27 cellular contexts compared by ENCODE assay signal in the genomic region with DNA sequence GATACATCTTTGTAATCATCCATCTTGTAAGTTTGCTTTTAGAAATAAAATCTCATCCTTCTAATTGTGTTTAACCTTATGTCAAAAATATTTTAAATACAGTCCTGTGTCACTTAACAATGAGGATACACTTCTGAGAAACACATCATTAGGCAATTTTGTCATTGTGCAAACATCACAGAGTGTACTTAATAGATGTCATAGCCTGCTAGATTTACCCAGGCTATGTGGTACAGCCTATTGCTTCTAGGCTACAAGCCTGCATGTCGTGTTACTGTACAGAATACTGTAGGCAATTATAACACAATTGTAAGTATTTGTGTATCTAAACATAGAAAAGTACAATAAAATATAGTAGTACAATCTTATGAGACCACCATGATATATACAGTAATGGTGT.
A peak's percentile ranks its signal among the peaks of the same experiment; 100 is the strongest.
DNase-seq lines count a peak whose midpoint lies in the region; ATAC-seq and TF ChIP-seq lines count a peak whose summit lies in the region.
"Had no signal": no experiment of that assay in that cellular context is flagged by ENCODE, and none has a peak within 500 bp of the region (broad histone marks: within the 10 kb centered on the region; RNA-seq: fewer than 3 reads in every experiment).

No MANE protein-coding gene starts in this region.

- no peak overlapping the region for H3K27ac ChIP-seq in osteoblast (ENCODE audit: low read depth, low read length)
- H3K27ac ChIP-seq: gastroesophageal sphincter, tibial nerve had no signal

- H4K20me1 ChIP-seq in osteoblast (ENCODE audit: insufficient read depth, low read length) = no peaks in the 10 kb centered on the region

- DNase-seq in NCI-H510A treated with DMSO at 0.1 percent for 48 hours (lab: John Stamatoyannopoulos, UW) (peak; percentile 71), NCI-H510A (lab: John Stamatoyannopoulos, UW) (no peak), NCI-H1930 (lab: John Stamatoyannopoulos, UW) (peak; percentile 44 to 63), SHP77 (lab: John Stamatoyannopoulos, UW) (peak; percentile 31 to 44), osteoblast (ENCODE audit: insufficient read length, low spot score, missing footprints) (no peak), anterior cingulate cortex (lab: John Stamatoyannopoulos, UW) (no peak)
- no peak for DNase-seq in activated T-cell treated with anti-CD3 and anti-CD28 coated beads, Interleukin-2, amount 50 U/mL, for 24 hours
- DNase-seq: ACHN; activated CD4-positive, alpha-beta T cell treated with anti-CD3 and anti-CD28 coated beads for 36 hours; activated CD8-positive, alpha-beta T cell treated with anti-CD3 and anti-CD28 coated beads, Interleukin-2, amount 10 ng/mL, durations not matched to agents 7 days and 5 days; activated naive CD4-positive, alpha-beta T cell treated with anti-CD3 and anti-CD28 coated beads, Interleukin-2, amount 50 U/mL, for 16 hours; amniotic stem cell; CD8-positive, alpha-beta T cell; hypothalamus; immature natural killer cell; NCI-H2171; NCI-H524 treated with DMSO at 0.1 percent for 48 hours; nephron progenitor cell; SW 1271 had no signal

- no peak overlapping the region for H3K27ac Mint-ChIP-seq in activated T-cell treated with anti-CD3 and anti-CD28 coated beads, Interleukin-2, amount 50 U/mL, for 24 hours
- H3K27ac Mint-ChIP-seq: activated CD4-positive, alpha-beta T cell treated with anti-CD3 and anti-CD28 coated beads for 36 hours; activated CD8-positive, alpha-beta T cell treated with anti-CD3 and anti-CD28 coated beads, Interleukin-2, amount 10 ng/mL, durations not matched to agents 7 days and 5 days; activated T-helper 2 cell treated with anti-CD3 and anti-CD28 coated beads, Interferon-gamma antibody, Interleukin-2, Interleukin-4, amounts not matched to agents 10 μg/mL and 5 μg/mL and 100 μg/mL, durations not matched to agents 14 hours and 24 hours and 36 hours; B cell; CD8-positive, alpha-beta T cell; immature natural killer cell; memory B cell; nephron progenitor cell; stimulated activated effector memory CD8-positive, alpha-beta T cell treated with anti-CD3 and anti-CD28 coated beads, Interleukin-12 subunit alpha, Interleukin-12 subunit beta, amount 100 ng/mL, for 72 hours had no signal

- no peak overlapping the region for H3K4me3 ChIP-seq in osteoblast (ENCODE audit: insufficient read depth, low read length)
- H3K4me3 ChIP-seq: gastroesophageal sphincter, GM12878, tibial nerve had no signal

- no peak overlapping the region for H3K4me2 ChIP-seq in osteoblast (ENCODE audit: insufficient read depth, low read length)

- H3K9me3 ChIP-seq in osteoblast (ENCODE audit: low read depth, low read length) = no peaks in the 10 kb centered on the region
- H3K9me3 ChIP-seq: gastroesophageal sphincter, tibial nerve had no signal

- H3K27me3 Mint-ChIP-seq in activated T-cell treated with anti-CD3 and anti-CD28 coated beads, Interleukin-2, amount 50 U/mL, for 24 hours = no peaks in the 10 kb centered on the region
- H3K27me3 Mint-ChIP-seq: activated CD4-positive, alpha-beta T cell treated with anti-CD3 and anti-CD28 coated beads for 36 hours; B cell; memory B cell had no signal

- H3K4me3 Mint-ChIP-seq in activated T-cell treated with anti-CD3 and anti-CD28 coated beads, Interleukin-2, amount 50 U/mL, for 24 hours = no peak overlapping the region
- H3K4me3 Mint-ChIP-seq: activated CD4-positive, alpha-beta T cell treated with anti-CD3 and anti-CD28 coated beads for 36 hours; activated CD8-positive, alpha-beta T cell treated with anti-CD3 and anti-CD28 coated beads, Interleukin-2, amount 10 ng/mL, durations not matched to agents 7 days and 5 days; B cell; CD8-positive, alpha-beta T cell; immature natural killer cell; memory B cell; nephron progenitor cell; stimulated activated effector memory CD8-positive, alpha-beta T cell treated with anti-CD3 and anti-CD28 coated beads, Interleukin-12 subunit alpha, Interleukin-12 subunit beta, amount 100 ng/mL, for 72 hours had no signal

- H3K27me3 ChIP-seq in osteoblast (ENCODE audit: insufficient read depth, low read length) = no peaks in the 10 kb centered on the region
- H3K27me3 ChIP-seq: gastroesophageal sphincter, tibial nerve had no signal

- no peaks in the 10 kb centered on the region for H3K36me3 ChIP-seq in osteoblast (ENCODE audit: insufficient read depth, low read length)
- H3K36me3 ChIP-seq: gastroesophageal sphincter, tibial nerve had no signal

- peak overlapping the region; percentile 68 for H2AFZ ChIP-seq in osteoblast (ENCODE audit: low read length)

- no peaks in the 10 kb centered on the region for H3K4me1 Mint-ChIP-seq in activated T-cell treated with anti-CD3 and anti-CD28 coated beads, Interleukin-2, amount 50 U/mL, for 24 hours (ENCODE audit: low read depth)
- H3K4me1 Mint-ChIP-seq: activated CD4-positive, alpha-beta T cell treated with anti-CD3 and anti-CD28 coated beads for 36 hours; B cell; immature natural killer cell; memory B cell; nephron progenitor cell; stimulated activated effector memory CD8-positive, alpha-beta T cell treated with anti-CD3 and anti-CD28 coated beads, Interleukin-12 subunit alpha, Interleukin-12 subunit beta, amount 100 ng/mL, for 72 hours had no signal

- H3K36me3 Mint-ChIP-seq in activated T-cell treated with anti-CD3 and anti-CD28 coated beads, Interleukin-2, amount 50 U/mL, for 24 hours (ENCODE audit: low read depth) = no peaks in the 10 kb centered on the region
- H3K36me3 Mint-ChIP-seq: CD8-positive, alpha-beta T cell; immature natural killer cell; memory B cell; stimulated activated effector memory CD8-positive, alpha-beta T cell treated with anti-CD3 and anti-CD28 coated beads, Interleukin-12 subunit alpha, Interleukin-12 subunit beta, amount 100 ng/mL, for 72 hours had no signal

- H3K4me1 ChIP-seq in osteoblast (ENCODE audit: insufficient read depth, low read length) = peaks cover 11% of the 10 kb centered on the region
- H3K4me1 ChIP-seq: gastroesophageal sphincter had no signal

- H3K9me3 Mint-ChIP-seq in activated T-cell treated with anti-CD3 and anti-CD28 coated beads, Interleukin-2, amount 50 U/mL, for 24 hours = no peaks in the 10 kb centered on the region
- H3K9me3 Mint-ChIP-seq: activated T-helper 2 cell treated with anti-CD3 and anti-CD28 coated beads, Interferon-gamma antibody, Interleukin-2, Interleukin-4, amounts not matched to agents 10 μg/mL and 5 μg/mL and 100 μg/mL, durations not matched to agents 14 hours and 24 hours and 36 hours; CD8-positive, alpha-beta T cell; immature natural killer cell; memory B cell; nephron progenitor cell; stimulated activated effector memory CD8-positive, alpha-beta T cell treated with anti-CD3 and anti-CD28 coated beads, Interleukin-12 subunit alpha, Interleukin-12 subunit beta, amount 100 ng/mL, for 72 hours had no signal

- H3K79me2 ChIP-seq in osteoblast (ENCODE audit: insufficient read depth, low read length) = no peaks in the 10 kb centered on the region

- TF ChIP-seq CTCF in osteoblast (IDR thresholded peaks at IDR 0.05; ENCODE audit: extremely low read depth, low read depth, low read length) = no peak

- ATAC-seq in GM21390 (IDR thresholded peaks at IDR 0.05; ENCODE audit: unreplicated experiment) = no peak
- ATAC-seq: activated CD4-positive, alpha-beta T cell treated with anti-CD3 and anti-CD28 coated beads for 36 hours; activated CD8-positive, alpha-beta T cell treated with anti-CD3 and anti-CD28 coated beads, Interleukin-2, amount 10 ng/mL, durations not matched to agents 7 days and 5 days; CD8-positive, alpha-beta T cell; gastroesophageal sphincter; GM12878; stimulated activated effector memory CD8-positive, alpha-beta T cell treated with anti-CD3 and anti-CD28 coated beads, Interleukin-12 subunit alpha, Interleukin-12 subunit beta, amount 100 ng/mL, for 72 hours had no signal

Comparison
In these comparisons a context has a peak if more than half of its experiments do, and no peak if none do; other contexts are left out.
1. DNase-seq: peak in NCI-H510A treated with DMSO at 0.1 percent for 48 hours (single experiment), NCI-H1930 (2 of 2) and SHP77 (2 of 2); none in NCI-H510A (single experiment), osteoblast (single experiment), activated T-cell treated with anti-CD3 and anti-CD28 coated beads, Interleukin-2, amount 50 U/mL, for 24 hours (single experiment) and anterior cingulate cortex (0 of 58).